1 cellular context compared by ENCODE assay signal in the genomic region with DNA sequence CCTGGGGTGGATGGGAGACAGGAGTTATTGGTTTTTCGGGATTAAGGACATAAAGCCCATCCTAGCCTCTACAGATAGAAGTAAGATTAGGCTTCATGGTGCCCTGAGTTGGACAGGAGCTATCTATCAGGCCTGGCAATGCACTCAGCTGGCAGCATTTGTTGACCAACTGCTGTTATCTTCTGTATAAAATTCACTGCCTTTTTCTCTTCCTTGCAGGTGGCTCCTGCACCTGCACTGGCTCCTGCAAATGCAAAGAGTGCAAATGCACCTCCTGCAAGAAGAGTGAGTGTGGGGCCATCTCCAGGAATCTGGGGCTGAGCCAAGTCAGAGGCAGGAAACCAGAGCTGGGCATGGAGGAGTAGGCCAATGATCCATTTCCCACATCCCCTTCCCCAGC.
A peak's percentile ranks its signal among the peaks of the same experiment; 100 is the strongest.
TF ChIP-seq lines count a peak whose summit lies in the region.

No MANE protein-coding gene starts in this region.

TF ChIP-seq in liver, 16 proteins besides CTCF, POLR2A, EP300 and RAD21 (continued from another document):
- TF ChIP-seq HNF4A (conservative IDR thresholded peaks at IDR 0.05) = peak in 1 of 2 donors; percentile 45
